In genomic region chr4:55865228-55865806, GRCh38 we compare ENCODE assay signal across 12 cellular contexts. TPM values are rescaled to one million over a fixed set of nuclear protein-coding genes. Genes with fewer than 3 reads are reported as not detected.
A peak's percentile ranks its signal among the peaks of the same experiment; 100 is the strongest.
DNase-seq lines count a peak whose midpoint lies in the region; ATAC-seq, FAIRE-seq and TF ChIP-seq lines count a peak whose summit lies in the region.
"Had no signal": no experiment of that assay in that cellular context is flagged by ENCODE, and none has a peak within 500 bp of the region (broad histone marks: within the 10 kb centered on the region; RNA-seq: fewer than 3 reads in every experiment).

No MANE protein-coding gene starts in this region.

- CTCF ChIA-PET in A549 (lab: Yijun Ruan, JAX): no interaction called here

- no peak for DNase-seq in A549 (ENCODE audit: low read depth in 1 of 2, low spot score in 1 of 2)
- DNase-seq in HS-27A (ENCODE audit: low read depth): peak; percentile 27
- DNase-seq in kidney tubule cell (ENCODE audit: low spot score): peak; percentile 32
- DNase-seq in AML-193 (lab: John Stamatoyannopoulos, UW): no peak
- DNase-seq in amygdala (lab: John Stamatoyannopoulos, UW): no peak
- DNase-seq: activated T-cell treated with anti-CD3 and anti-CD28 coated beads, Interleukin-2, amount 50 U/mL, for 4 hours; CD4-positive, alpha-beta T cell; NCI-H345; SW 1271 had no signal

- 12% methylated on average over 2 of the region's 2 CpGs for WGBS in A549 (ENCODE audit: missing lambda C conversion rate)

- ATAC-seq in A549: no peak
- ATAC-seq in GM19395 (IDR thresholded peaks at IDR 0.05; ENCODE audit: unreplicated experiment): no peak
- ATAC-seq in HG02763 (IDR thresholded peaks at IDR 0.05; ENCODE audit: unreplicated experiment): no peak

- peaks cover 52% of the 10 kb centered on the region for H3K36me3 Mint-ChIP-seq in brain

- no peaks in the 10 kb centered on the region for H3K9me3 Mint-ChIP-seq in brain
- H3K9me3 Mint-ChIP-seq: activated T-cell treated with anti-CD3 and anti-CD28 coated beads, Interleukin-2, amount 50 U/mL, for 4 hours; CD4-positive, alpha-beta T cell had no signal

- TF ChIP-seq CTCF in A549 (IDR thresholded peaks at IDR 0.05): no peak
- TF ChIP-seq CTCF in brain (conservative IDR thresholded peaks at IDR 0.05): no peak

- H3K27ac ChIP-seq in A549: peak overlapping the region; percentile 23 to 62; a peak in 1 of 6 replicates

- H3K4me3 ChIP-seq in A549: no peak overlapping the region

- no peaks in the 10 kb centered on the region for H3K27me3 Mint-ChIP-seq in brain
- H3K27me3 Mint-ChIP-seq: CD4-positive, alpha-beta T cell had no signal

- TF ChIP-seq POLR2A in A549 (IDR thresholded peaks at IDR 0.05; ENCODE audit: low read length): no peak

- peaks cover 18% of the 10 kb centered on the region for H3K4me1 Mint-ChIP-seq in brain

- no peak for TF ChIP-seq RAD21 in A549 (conservative IDR thresholded peaks at IDR 0.05 in 1 of 2, IDR thresholded peaks at IDR 0.05 in 1 of 2)

- FAIRE-seq in A549 (lab: Jason Lieb, UNC): no peak

- H3K4me3 Mint-ChIP-seq in brain: no peak overlapping the region
- H3K4me3 Mint-ChIP-seq: activated T-cell treated with anti-CD3 and anti-CD28 coated beads, Interleukin-2, amount 50 U/mL, for 4 hours; CD4-positive, alpha-beta T cell had no signal

- no peak for TF ChIP-seq EP300 in A549 (IDR thresholded peaks at IDR 0.05)

- POLR2A ChIA-PET in A549 (lab: Yijun Ruan, JAX): no interaction called here

- peak overlapping the region; percentile 67 for H3K4me2 ChIP-seq in A549

- H3K4me1 ChIP-seq in A549: peaks cover 19% of the 10 kb centered on the region

- H3K27ac Mint-ChIP-seq in brain: peak overlapping the region in 3 of 5 experiments; percentile 72 to 87 (median 80)

- H3K9me3 ChIP-seq in A549: no peaks in the 10 kb centered on the region

TF ChIP-seq in A549, 52 proteins besides CTCF, POLR2A, EP300 and RAD21:
- TF ChIP-seq NR3C1 (IDR thresholded peaks at IDR 0.05) (no peak), MAFK (IDR thresholded peaks at IDR 0.05; ENCODE audit: partially characterized antibody) (peak; percentile 77), JUNB (IDR thresholded peaks at IDR 0.05) (no peak), RNF2 (IDR thresholded peaks at IDR 0.05; ENCODE audit: borderline replicate concordance, low read depth) (no peak), HDAC2 (IDR thresholded peaks at IDR 0.05) (no peak), KDM5A (IDR thresholded peaks at IDR 0.05) (no peak)

RNA-seq across cellular contexts. Expression of gene EXOC1, which starts 11.9 kb away (rescaled TPM):
- 22.4 and 23.4 TPM in 2 replicates for polyA plus RNA-seq in A549 (2011; rRNA removed)
- polyA plus RNA-seq in A549 (2012; cell fraction: cytosol; rRNA removed): 4.2 and 4.5 TPM in 2 replicates
- polyA plus RNA-seq in A549 (2012; cell fraction: nucleus; rRNA removed): 5.2 and 6.8 TPM in 2 replicates
- polyA plus RNA-seq in A549 (2017; fragmentation: RNase III; extraction: RNeasy Plus Mini Kit Qiagen cat#74134 plus additional on column Dnase treatment): 12.8 to 14.6 TPM (median 13.0 TPM) in 3 replicates
- 9.3 and 10.5 TPM in 2 replicates for polyA minus RNA-seq in A549 (2011; rRNA and poly(A)+ RNA removed)
- 9.2 TPM for polyA plus RNA-seq in brain (ENCODE audit: insufficient read depth, low read depth, low replicate concordance)

RNA-seq across cellular contexts. Expression of gene EXOC1L, which starts 45.7 kb away (rescaled TPM):
- polyA plus RNA-seq in A549 (2011; rRNA removed): not detected in 2 replicates
- not detected in 2 replicates for polyA plus RNA-seq in A549 (2012; cell fraction: cytosol; rRNA removed)
- not detected in 2 replicates for polyA plus RNA-seq in A549 (2012; cell fraction: nucleus; rRNA removed)
- polyA plus RNA-seq in A549 (2017; fragmentation: RNase III; extraction: RNeasy Plus Mini Kit Qiagen cat#74134 plus additional on column Dnase treatment): not detected in 3 replicates
- not detected in 2 replicates for polyA minus RNA-seq in A549 (2011; rRNA and poly(A)+ RNA removed)
- not detected for polyA plus RNA-seq in brain (ENCODE audit: insufficient read depth, low read depth, low replicate concordance)

Comparison
In these comparisons a context has a peak if more than half of its experiments do, and no peak if none do; other contexts are left out.
1. DNase-seq: peak in HS-27A (single experiment) and kidney tubule cell (single experiment); none in A549 (0 of 2), AML-193 (0 of 2) and amygdala (0 of 56).